In genomic region chr10:74825371-74826141, GRCh38 we compare ENCODE assay signal across 7 cellular contexts. TPM values are rescaled to one million over a fixed set of nuclear protein-coding genes. Genes with fewer than 3 reads are reported as not detected.
DNase-seq lines count a peak whose midpoint lies in the region; ATAC-seq, FAIRE-seq and TF ChIP-seq lines count a peak whose summit lies in the region.

No MANE protein-coding gene starts in this region.

- H3K4me1 ChIP-seq in K562 (replicated peaks in 1 of 2; ENCODE audit: control insufficient read depth in 2 of 2, insufficient read depth in 2 of 2, low read length in 2 of 2), result peaks cover 33 to 36% of the 10 kb centered on the region in 2 experiments

- peak overlapping the region; percentile 89 for H2AFZ ChIP-seq in K562 (ENCODE audit: low read depth, low read length)

- H3K27me3 ChIP-seq in K562 (ENCODE audit: control insufficient read depth in 2 of 2, insufficient read depth in 2 of 2, low read length in 2 of 2), result no peaks in the 10 kb centered on the region

- in situ Hi-C loops in SK-MEL-5 (cut with HindIII; ENCODE audit: low pct_unique_long_range_greater_than_20kb, low sequenced_read_pairs), result no loop called here
- in situ Hi-C loops in K562 (cut with MboI), result no loop called here

- no peak for FAIRE-seq in K562 (lab: Jason Lieb, UNC)

- POLR2A ChIA-PET in K562 (lab: Yijun Ruan, JAX), result interaction anchor here (0.8 to 1.2 kb wide), 4 partner anchors 12 to 25 kb away, joined by 3 to 6 read pairs (median 4); no protein-coding TSS in a partner anchor

- peak overlapping the region; percentile 53; the same call in 2 of the 3 replicates for H3K27ac ChIP-seq in K562 (ENCODE audit: extremely low read depth, low read depth, low read length)

- ATAC-seq in HG03025 (IDR thresholded peaks at IDR 0.05; ENCODE audit: low FRiP score, unreplicated experiment) (peak; percentile 13), K562 (peak; percentile 19)

- WGBS in K562 (ENCODE audit: insufficient coverage, low coverage, missing lambda C conversion rate), result 0% methylated on average over 21 of the region's 89 CpGs

- H3K4me3 ChIP-seq in GM12865 (ENCODE audit: low read depth, low read length) (peak overlapping the region; percentile 96), K562 (peak overlapping the region; percentile 73)

- peak overlapping the region; percentile 88 for H3K4me2 ChIP-seq in K562 (ENCODE audit: insufficient read depth, low read length)

- CTCF ChIA-PET in K562 (lab: Yijun Ruan, JAX; ENCODE audit: low intra/inter-chr PET ratio), result interaction anchor here (0.6 kb wide), 2 partner anchors 31 to 620 kb away, joined by 3 to 4 read pairs; no protein-coding TSS in a partner anchor

- intact Hi-C loops in K562 (cut with micrococcal nuclease), result loop anchor here (5.0 to 10.0 kb wide), 3 partner anchors 189 to 409 kb away; partner anchors contain the start of gene COMTD1

- TF ChIP-seq POLR2A in K562 (conservative IDR thresholded peaks at IDR 0.05), result 0 out of 2 replicates have a peak, but pooled peaks have one; percentile 29

- peak overlapping the region; percentile 54 to 93; a peak in 3 of 4 replicates for H3K9ac ChIP-seq in K562 (ENCODE audit: insufficient read depth in 1 of 2, low read depth in 2 of 2, low read length in 2 of 2)

- H3K9me3 ChIP-seq in K562 (replicated peaks; ENCODE audit: control insufficient read depth, insufficient read depth, low read depth, low read length), result no peaks in the 10 kb centered on the region

- no peaks in the 10 kb centered on the region for H3K9me1 ChIP-seq in K562 (ENCODE audit: control insufficient read depth, insufficient read depth, low read length)

- H3K79me2 ChIP-seq in K562 (ENCODE audit: control insufficient read depth, insufficient read depth, low read length), result peaks cover 15% of the 10 kb centered on the region

- H3K36me3 ChIP-seq in K562 (ENCODE audit: control insufficient read depth, insufficient read depth, low read length), result no peaks in the 10 kb centered on the region

- no peaks in the 10 kb centered on the region for H4K20me1 ChIP-seq in K562 (replicated peaks; ENCODE audit: control insufficient read depth, insufficient read depth, low read length)

- TF ChIP-seq CTCF in GM12865 (IDR thresholded peaks at IDR 0.05; ENCODE audit: insufficient read depth, low read depth, low read length, missing control alignments) (no peak), K562 (IDR thresholded peaks at IDR 0.05 in 2 of 3, conservative IDR thresholded peaks at IDR 0.05 in 1 of 3; ENCODE audit: insufficient read depth in 2 of 3, low read depth in 1 of 3, low read length in 3 of 3) (no peak)

- TF ChIP-seq RAD21 in K562 (CRISPR knock-in tag; conservative IDR thresholded peaks at IDR 0.05 in 1 of 2, IDR thresholded peaks at IDR 0.05 in 1 of 2), result 0 out of 4 replicates have a peak, but pooled peaks of 1 of the 2 experiments have one; percentile 2

- DNase-seq in GM12865 (ENCODE audit: low read depth) (no peak), SK-MEL-5 (ENCODE audit: low read depth, low spot score) (peak; percentile 22), K562 (ENCODE audit: extremely low read depth in 1 of 4, low spot score in 3 of 4) (peak in 2 of 4 experiments; percentile 56 to 58), iPS-NIHi11 (ENCODE audit: low spot score) (peak; percentile 75), SHP77 (lab: John Stamatoyannopoulos, UW) (no peak)
- peak; percentile 46 for DNase-seq in stimulated activated CD4-positive, alpha-beta T cell treated with anti-CD3 and anti-CD28 coated beads, Interleukin-12 subunit alpha, Interleukin-12 subunit beta, amount 100 ng/mL, for 4 hours

- no TSS peak for BruUV-seq in K562 (replicated peaks; lab: Mats Ljungman, UMichigan)

- no peak for TF ChIP-seq EP300 in K562 (IDR thresholded peaks at IDR 0.05; ENCODE audit: low read length)

TF ChIP-seq in K562, 482 proteins besides CTCF, POLR2A, EP300 and RAD21 (continues in another document):
- TF ChIP-seq SUPT5H (IDR thresholded peaks at IDR 0.05) (peak; percentile 11; the same call in 1 of the 2 replicates), LEF1 (IDR thresholded peaks at IDR 0.05) (no peak), RBBP5 (IDR thresholded peaks at IDR 0.05; ENCODE audit: borderline replicate concordance, insufficient read depth, low read length, poor library complexity, severe bottlenecking) (peak; percentile 52), EGR1 (conservative IDR thresholded peaks at IDR 0.05) (peak; percentile 64), GABPA (tag; conservative IDR thresholded peaks at IDR 0.05; ENCODE audit: low read depth) (no peak), PCBP1 (IDR thresholded peaks at IDR 0.05; ENCODE audit: low read depth, low read length, poor library complexity, severe bottlenecking) (peak; percentile 73), CTBP1 (IDR thresholded peaks at IDR 0.05; ENCODE audit: borderline replicate concordance) (no peak), CSDE1 (IDR thresholded peaks at IDR 0.05) (no peak), ZKSCAN1 (IDR thresholded peaks at IDR 0.05; ENCODE audit: low read depth, low read length) (no peak)
- TF ChIP-seq, protein P1, sequence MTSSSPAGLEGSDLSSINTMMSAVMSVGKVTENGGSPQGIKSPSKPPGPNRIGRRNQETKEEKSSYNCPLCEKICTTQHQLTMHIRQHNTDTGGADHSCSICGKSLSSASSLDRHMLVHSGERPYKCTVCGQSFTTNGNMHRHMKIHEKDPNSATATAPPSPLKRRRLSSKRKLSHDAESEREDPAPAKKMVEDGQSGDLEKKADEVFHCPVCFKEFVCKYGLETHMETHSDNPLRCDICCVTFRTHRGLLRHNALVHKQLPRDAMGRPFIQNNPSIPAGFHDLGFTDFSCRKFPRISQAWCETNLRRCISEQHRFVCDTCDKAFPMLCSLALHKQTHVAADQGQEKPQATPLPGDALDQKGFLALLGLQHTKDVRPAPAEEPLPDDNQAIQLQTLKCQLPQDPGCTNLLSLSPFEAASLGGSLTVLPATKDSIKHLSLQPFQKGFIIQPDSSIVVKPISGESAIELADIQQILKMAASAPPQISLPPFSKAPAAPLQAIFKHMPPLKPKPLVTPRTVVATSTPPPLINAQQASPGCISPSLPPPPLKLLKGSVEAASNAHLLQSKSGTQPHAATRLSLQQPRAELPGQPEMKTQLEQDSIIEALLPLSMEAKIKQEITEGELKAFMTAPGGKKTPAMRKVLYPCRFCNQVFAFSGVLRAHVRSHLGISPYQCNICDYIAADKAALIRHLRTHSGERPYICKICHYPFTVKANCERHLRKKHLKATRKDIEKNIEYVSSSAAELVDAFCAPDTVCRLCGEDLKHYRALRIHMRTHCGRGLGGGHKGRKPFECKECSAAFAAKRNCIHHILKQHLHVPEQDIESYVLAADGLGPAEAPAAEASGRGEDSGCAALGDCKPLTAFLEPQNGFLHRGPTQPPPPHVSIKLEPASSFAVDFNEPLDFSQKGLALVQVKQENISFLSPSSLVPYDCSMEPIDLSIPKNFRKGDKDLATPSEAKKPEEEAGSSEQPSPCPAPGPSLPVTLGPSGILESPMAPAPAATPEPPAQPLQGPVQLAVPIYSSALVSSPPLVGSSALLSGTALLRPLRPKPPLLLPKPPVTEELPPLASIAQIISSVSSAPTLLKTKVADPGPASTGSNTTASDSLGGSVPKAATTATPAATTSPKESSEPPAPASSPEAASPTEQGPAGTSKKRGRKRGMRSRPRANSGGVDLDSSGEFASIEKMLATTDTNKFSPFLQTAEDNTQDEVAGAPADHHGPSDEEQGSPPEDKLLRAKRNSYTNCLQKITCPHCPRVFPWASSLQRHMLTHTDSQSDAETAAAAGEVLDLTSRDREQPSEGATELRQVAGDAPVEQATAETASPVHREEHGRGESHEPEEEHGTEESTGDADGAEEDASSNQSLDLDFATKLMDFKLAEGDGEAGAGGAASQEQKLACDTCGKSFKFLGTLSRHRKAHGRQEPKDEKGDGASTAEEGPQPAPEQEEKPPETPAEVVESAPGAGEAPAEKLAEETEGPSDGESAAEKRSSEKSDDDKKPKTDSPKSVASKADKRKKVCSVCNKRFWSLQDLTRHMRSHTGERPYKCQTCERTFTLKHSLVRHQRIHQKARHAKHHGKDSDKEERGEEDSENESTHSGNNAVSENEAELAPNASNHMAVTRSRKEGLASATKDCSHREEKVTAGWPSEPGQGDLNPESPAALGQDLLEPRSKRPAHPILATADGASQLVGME (CRISPR knock-in tag; IDR thresholded peaks at IDR 0.05), result peak; percentile 77; the same call in 1 of the 2 replicates

RNA-seq across cellular contexts. Expression of gene KAT6B, which starts 0.8 kb away (rescaled TPM):
- 12.0 and 12.2 TPM in 2 replicates for total RNA-seq in SK-MEL-5 (2014; rRNA removed; shearing (Covaris generic))
- polyA plus RNA-seq in SK-MEL-5 (2015; cell fraction: cytosol; rRNA removed), result 9.0 and 12.3 TPM in 2 replicates
- 9.3 and 12.1 TPM in 2 replicates for polyA plus RNA-seq in SK-MEL-5 (2015; cell fraction: nucleus; rRNA removed)
- 43.8 and 89.7 TPM in 2 replicates for total RNA-seq in K562 (2011; cell fraction: chromatin; rRNA removed; ENCODE audit: low replicate concordance)
- 22.2 and 24.9 TPM in 2 replicates for total RNA-seq in K562 (2011; cell fraction: nucleolus; rRNA removed)
- 40.7 and 66.0 TPM in 2 replicates for total RNA-seq in K562 (2011; cell fraction: nucleoplasm; rRNA removed)
- 6.8 and 8.0 TPM in 2 replicates for total RNA-seq in K562 (2014; rRNA removed)
- total RNA-seq in K562 (2014; rRNA removed; fragmentation: Illumina TruSeq; extraction: Trizol), result 8.2 and 9.3 TPM in 2 replicates
- 7.1 and 7.6 TPM in 2 replicates for total RNA-seq in K562 (2015; rRNA removed; fragmentation: Illumina TruSeq; extraction: Trizol)
- 9.0 and 10.2 TPM in 2 replicates for total RNA-seq in K562 (2021)
- polyA plus RNA-seq in K562 (2011; rRNA removed), result 2.6 and 2.7 TPM in 2 replicates
- 2.3 and 2.4 TPM in 2 replicates for polyA plus RNA-seq in K562 (2011; cell fraction: cytosol; rRNA removed)
- 6.2 and 7.4 TPM in 2 replicates for polyA plus RNA-seq in K562 (2011; cell fraction: nucleus; rRNA removed)
- polyA plus RNA-seq in K562 (2012), result 4.2 and 4.4 TPM in 2 replicates
- 7.7 and 9.2 TPM in 2 replicates for polyA plus RNA-seq in K562 (2014; fragmentation: Illumina TruSeq; extraction: Trizol)
- polyA plus RNA-seq in K562 (2014; fragmentation: Nextera tagmentation; extraction: Ambion mirVana), result 1 to 10 TPM; 1.4 to 2.4 TPM
- 4.5 and 4.8 TPM in 2 replicates for polyA plus RNA-seq in K562 (2014; rRNA removed)
- polyA minus RNA-seq in K562 (2011; rRNA and poly(A)+ RNA removed), result 13.2 and 17.8 TPM in 2 replicates
- polyA minus RNA-seq in K562 (2011; cell fraction: cytosol; rRNA and poly(A)+ RNA removed), result 4.6 and 4.7 TPM in 2 replicates
- polyA minus RNA-seq in K562 (2011; cell fraction: nucleus; rRNA and poly(A)+ RNA removed), result 17.1 and 28.2 TPM in 2 replicates

Comparison
In these comparisons a context has a peak if more than half of its experiments do, and no peak if none do; other contexts are left out.
1. DNase-seq: peak in SK-MEL-5 (single experiment), iPS-NIHi11 (single experiment) and stimulated activated CD4-positive, alpha-beta T cell treated with anti-CD3 and anti-CD28 coated beads, Interleukin-12 subunit alpha, Interleukin-12 subunit beta, amount 100 ng/mL, for 4 hours (single experiment); none in GM12865 (single experiment) and SHP77 (0 of 2).